In the genomic region with DNA sequence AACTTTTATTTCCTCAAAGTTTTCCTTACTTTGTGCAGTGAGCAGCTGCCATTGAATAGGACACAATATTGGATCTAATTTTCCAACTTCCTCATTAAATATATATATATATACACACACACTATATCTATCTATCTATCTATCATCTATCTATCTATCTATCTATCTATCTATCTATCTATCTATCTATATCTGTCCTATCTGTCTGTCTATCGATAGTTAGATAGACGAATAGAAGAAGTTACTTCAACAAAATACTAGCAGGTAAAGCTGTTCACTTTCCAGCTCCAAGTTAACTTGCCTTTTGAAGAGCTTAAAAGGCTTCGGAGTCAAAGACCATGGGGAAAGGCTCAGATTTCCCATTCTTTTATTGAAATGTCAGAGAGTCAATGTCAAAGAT, we compare ENCODE assay signal across 27 cellular contexts.
"Had no signal": no experiment of that assay in that cellular context is flagged by ENCODE, and none has a peak within 500 bp of the region (broad histone marks: within the 10 kb centered on the region; RNA-seq: fewer than 3 reads in every experiment).

No MANE protein-coding gene starts in this region.

- H3K36me3 Mint-ChIP-seq: naive B cell had no signal

- H3K27ac ChIP-seq: body of pancreas, foreskin keratinocyte, lower lobe of right lung, ovary, psoas muscle, skin epidermis, testis, uterus, WERI-Rb-1 had no signal

- H3K4me3 Mint-ChIP-seq: activated CD4-positive, alpha-beta T cell treated with anti-CD3 and anti-CD28 coated beads, Interleukin-2, amount 10 ng/mL, durations not matched to agents 7 days and 5 days; activated CD8-positive, alpha-beta memory T cell treated with anti-CD3 and anti-CD28 coated beads, Interleukin-2, amount 10 ng/mL, durations not matched to agents 7 days and 5 days; activated CD8-positive, alpha-beta T cell treated with anti-CD3 and anti-CD28 coated beads for 36 hours; activated naive CD8-positive, alpha-beta T cell treated with anti-CD3 and anti-CD28 coated beads, Interleukin-2, amount 50 U/mL, for 24 hours; stimulated activated effector memory CD8-positive, alpha-beta T cell treated with anti-CD3 and anti-CD28 coated beads, Interleukin-12 subunit alpha, Interleukin-12 subunit beta, amount 100 ng/mL, for 72 hours; stimulated activated naive CD8-positive, alpha-beta T cell treated with anti-CD3 and anti-CD28 coated beads, Interleukin-15, amount 100 ng/mL, for 72 hours; T-helper 2 cell treated with Interferon-gamma antibody and Interleukin-4, amounts not matched to agents 5 μg/mL and 100 μg/mL, for 36 hours had no signal

- H3K27me3 ChIP-seq: body of pancreas, foreskin keratinocyte, ovary, testis, uterus had no signal

- H3K27ac Mint-ChIP-seq: activated CD4-positive, alpha-beta T cell treated with anti-CD3 and anti-CD28 coated beads, Interleukin-2, amount 10 ng/mL, durations not matched to agents 7 days and 5 days; activated CD8-positive, alpha-beta memory T cell treated with anti-CD3 and anti-CD28 coated beads, Interleukin-2, amount 10 ng/mL, durations not matched to agents 7 days and 5 days; activated CD8-positive, alpha-beta T cell treated with anti-CD3 and anti-CD28 coated beads for 36 hours; activated naive CD8-positive, alpha-beta T cell treated with anti-CD3 and anti-CD28 coated beads, Interleukin-2, amount 50 U/mL, for 24 hours; naive B cell; stimulated activated effector memory CD8-positive, alpha-beta T cell treated with anti-CD3 and anti-CD28 coated beads, Interleukin-12 subunit alpha, Interleukin-12 subunit beta, amount 100 ng/mL, for 72 hours; stimulated activated naive CD8-positive, alpha-beta T cell treated with anti-CD3 and anti-CD28 coated beads, Interleukin-15, amount 100 ng/mL, for 72 hours; T-helper 2 cell treated with Interferon-gamma antibody and Interleukin-4, amounts not matched to agents 5 μg/mL and 100 μg/mL, for 36 hours had no signal

- DNase-seq: activated CD4-positive, alpha-beta T cell treated with anti-CD3 and anti-CD28 coated beads, Interleukin-2, amount 10 ng/mL, durations not matched to agents 7 days and 5 days; activated CD4-positive, CD25-positive, alpha-beta regulatory T cell treated with anti-CD3 and anti-CD28 coated beads, Interleukin-2, amount 50 U/mL, for 72 hours; activated CD8-positive, alpha-beta memory T cell treated with anti-CD3 and anti-CD28 coated beads, Interleukin-2, amount 10 ng/mL, durations not matched to agents 7 days and 5 days; activated CD8-positive, alpha-beta T cell treated with anti-CD3 and anti-CD28 coated beads for 36 hours; activated gamma-delta T cell; activated naive CD4-positive, alpha-beta T cell treated with anti-CD3 and anti-CD28 coated beads, Interleukin-2, amount 50 U/mL, for 16 hours; activated naive CD8-positive, alpha-beta T cell treated with anti-CD3 and anti-CD28 coated beads, Interleukin-2, amount 50 U/mL, for 24 hours; activated T-cell treated with anti-CD3 and anti-CD28 coated beads for 4 hours; body of pancreas; effector CD4-positive, alpha-beta T cell; erythroblast; kidney; lower lobe of right lung; naive B cell; ovary; psoas muscle; right cardiac atrium; stimulated activated CD4-positive, alpha-beta T cell treated with anti-CD3 and anti-CD28 coated beads, Interleukin-1b, Interleukin-23, amount 100 ng/mL, for 48 hours; stimulated activated naive CD8-positive, alpha-beta T cell treated with anti-CD3 and anti-CD28 coated beads, Interleukin-15, amount 100 ng/mL, for 72 hours; testis; uterus; WERI-Rb-1 had no signal

- H3K9me3 ChIP-seq: body of pancreas, lower lobe of right lung, ovary, psoas muscle, testis, uterus had no signal

- H3K36me3 ChIP-seq: lower lobe of right lung, ovary, uterus, WERI-Rb-1 had no signal

- H3K4me1 ChIP-seq: psoas muscle, testis, uterus had no signal

- ATAC-seq: activated CD8-positive, alpha-beta memory T cell treated with anti-CD3 and anti-CD28 coated beads, Interleukin-2, amount 10 ng/mL, durations not matched to agents 7 days and 5 days; activated CD8-positive, alpha-beta T cell treated with anti-CD3 and anti-CD28 coated beads for 36 hours; activated naive CD8-positive, alpha-beta T cell treated with anti-CD3 and anti-CD28 coated beads, Interleukin-2, amount 50 U/mL, for 24 hours; body of pancreas; foreskin keratinocyte; left lobe of liver; lower lobe of right lung; psoas muscle; right cardiac atrium; stimulated activated effector memory CD8-positive, alpha-beta T cell treated with anti-CD3 and anti-CD28 coated beads, Interleukin-12 subunit alpha, Interleukin-12 subunit beta, amount 100 ng/mL, for 72 hours; stimulated activated naive CD8-positive, alpha-beta T cell treated with anti-CD3 and anti-CD28 coated beads, Interleukin-15, amount 100 ng/mL, for 72 hours had no signal

- H3K9me3 Mint-ChIP-seq: activated CD4-positive, alpha-beta T cell treated with anti-CD3 and anti-CD28 coated beads, Interleukin-2, amount 10 ng/mL, durations not matched to agents 7 days and 5 days; activated CD8-positive, alpha-beta T cell treated with anti-CD3 and anti-CD28 coated beads for 36 hours; activated naive CD8-positive, alpha-beta T cell treated with anti-CD3 and anti-CD28 coated beads, Interleukin-2, amount 50 U/mL, for 24 hours; naive B cell; stimulated activated effector memory CD8-positive, alpha-beta T cell treated with anti-CD3 and anti-CD28 coated beads, Interleukin-12 subunit alpha, Interleukin-12 subunit beta, amount 100 ng/mL, for 72 hours; stimulated activated naive CD8-positive, alpha-beta T cell treated with anti-CD3 and anti-CD28 coated beads, Interleukin-15, amount 100 ng/mL, for 72 hours; T-helper 2 cell treated with Interferon-gamma antibody and Interleukin-4, amounts not matched to agents 5 μg/mL and 100 μg/mL, for 36 hours had no signal

- H3K4me3 ChIP-seq: body of pancreas, lower lobe of right lung, ovary, psoas muscle, skin epidermis, testis, uterus had no signal
